21 cellular contexts compared by ENCODE assay signal in the genomic region with DNA sequence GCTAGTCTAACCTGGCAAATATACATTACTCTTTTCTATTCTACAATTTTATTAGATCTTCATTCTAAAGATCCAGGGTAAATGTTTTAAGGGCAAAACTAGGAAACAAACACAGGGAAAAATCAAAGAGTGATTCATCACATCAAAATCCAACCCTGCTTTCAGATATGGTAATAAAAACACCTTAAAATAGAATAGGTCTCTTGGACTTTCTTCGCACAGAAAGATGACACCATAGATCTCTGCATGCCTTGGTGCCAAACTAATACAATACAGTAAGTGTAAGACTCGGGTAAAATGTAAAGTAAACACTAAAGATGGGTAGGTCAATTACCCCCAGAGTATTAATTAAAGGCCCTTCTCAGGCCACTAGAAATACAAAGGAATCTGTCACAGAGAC. TPM values are rescaled to one million over a fixed set of nuclear protein-coding genes. Genes with fewer than 3 reads are reported as not detected.
DNase-seq lines count a peak whose midpoint lies in the region; TF ChIP-seq lines count a peak whose summit lies in the region.
"Had no signal": no experiment of that assay in that cellular context is flagged by ENCODE, and none has a peak within 500 bp of the region (broad histone marks: within the 10 kb centered on the region; RNA-seq: fewer than 3 reads in every experiment).

No MANE protein-coding gene starts in this region.

- no peak overlapping the region for H3K9ac ChIP-seq in H9 (ENCODE audit: extremely low read depth, insufficient read length, low read length)
- H3K9ac ChIP-seq: BLaER1 treated with 17β-estradiol and CSF1 and Interleukin-3, amounts not matched to agents 10 nM and 100 nM had no signal

- no peak overlapping the region for H3K56ac ChIP-seq in H9 (ENCODE audit: insufficient read length, low read depth, low read length)

- no peak overlapping the region for H4K5ac ChIP-seq in H9 (ENCODE audit: insufficient read length, low read depth, low read length)

- no peak overlapping the region for H2BK15ac ChIP-seq in H9 (ENCODE audit: low read depth, low read length)

- peaks cover 16% of the 10 kb centered on the region; the same call in 1 of the 2 replicates for H3K4me1 ChIP-seq in H9 (ENCODE audit: insufficient read depth, low read length)
- H3K4me1 ChIP-seq: BLaER1 treated with 17β-estradiol and CSF1 and Interleukin-3, amounts not matched to agents 10 nM and 100 nM had no signal

- H4K91ac ChIP-seq in H9 (ENCODE audit: insufficient read length, low read depth, low read length), result no peak overlapping the region

- WGBS in H9 (ENCODE audit: extremely low coverage, insufficient read length, low lambda C conversion rate), result no CpG with 5 or more reads among the region's 2 CpGs

- H3K4me3 Mint-ChIP-seq in H9, result no peak overlapping the region
- H3K4me3 Mint-ChIP-seq: CD8-positive, alpha-beta T cell had no signal

- H3K9me3 Mint-ChIP-seq in H9, result no peaks in the 10 kb centered on the region
- H3K9me3 Mint-ChIP-seq: CD8-positive, alpha-beta T cell had no signal

- H3K36me3 ChIP-seq in MG63, result peaks cover 12% of the 10 kb centered on the region
- H3K36me3 ChIP-seq: BLaER1 treated with 17β-estradiol and CSF1 and Interleukin-3, amounts not matched to agents 10 nM and 100 nM had no signal

- DNase-seq in EH (ENCODE audit: low read depth) (peak; percentile 38), H9 (no peak), T1000 (lab: John Stamatoyannopoulos, UW) (peak; percentile 3), kidney tubule cell (ENCODE audit: low spot score) (peak; percentile 31), NCI-H446 (lab: John Stamatoyannopoulos, UW) (no peak), posterior cingulate gyrus (no peak), MG63 (no peak)
- no peak for DNase-seq in activated naive CD4-positive, alpha-beta T cell treated with anti-CD3 and anti-CD28 coated beads, Interleukin-2, amount 50 U/mL, for 16 hours
- DNase-seq: Calu3; CD8-positive, alpha-beta T cell; EL; GOT3; KBM-7; NCI-H1417; NCI-H1930; NCI-H345; NCI-H526 treated with DMSO at 0.1 percent for 48 hours; OCI-M1; SIG-M5 had no signal

- H3K23ac ChIP-seq in H9 (ENCODE audit: insufficient read length, low read depth, low read length), result no peak overlapping the region

- H3K4ac ChIP-seq in H9 (ENCODE audit: low read depth, low read length), result no peak overlapping the region

- no peak overlapping the region for H2BK5ac ChIP-seq in H9 (ENCODE audit: insufficient read length, low read length)

- H3K4me3 ChIP-seq in MG63, result no peak overlapping the region
- H3K4me3 ChIP-seq: BLaER1 treated with 17β-estradiol and CSF1 and Interleukin-3, amounts not matched to agents 10 nM and 100 nM; GM12878 had no signal

- no peak overlapping the region for H2BK12ac ChIP-seq in H9 (ENCODE audit: insufficient read length, low read depth, low read length)

- no peak overlapping the region for H3T11ph ChIP-seq in H9 (ENCODE audit: low read length)

- peaks cover 2 to 8% (median 4%) of the 10 kb centered on the region in 3 experiments; a peak in 6 of 7 replicates for H3K36me3 Mint-ChIP-seq in H9 (ENCODE audit: insufficient read depth in 1 of 3, low read depth in 3 of 3)
- H3K36me3 Mint-ChIP-seq: CD8-positive, alpha-beta T cell had no signal

- no peak overlapping the region for H3K27ac ChIP-seq in H9 (ENCODE audit: insufficient read length, low read depth, low read length)
- H3K27ac ChIP-seq: BLaER1 treated with 17β-estradiol and CSF1 and Interleukin-3, amounts not matched to agents 10 nM and 100 nM had no signal

- intact Hi-C loops in posterior cingulate gyrus (cut with DNase I), result no loop called here

- H3K4me2 ChIP-seq in H9 (ENCODE audit: insufficient read depth, insufficient read length, low read length), result no peak overlapping the region
- H3K4me2 ChIP-seq: BLaER1 treated with 17β-estradiol and CSF1 and Interleukin-3, amounts not matched to agents 10 nM and 100 nM had no signal

- H2AK5ac ChIP-seq in H9 (ENCODE audit: insufficient read length, low read length), result no peak overlapping the region

- H3K27ac Mint-ChIP-seq in H9, result peak overlapping the region in 2 of 3 experiments; percentile 38 to 48; a peak in 3 of 7 replicates
- H3K27ac Mint-ChIP-seq: CD8-positive, alpha-beta T cell had no signal

- no peak overlapping the region for H3K14ac ChIP-seq in H9 (ENCODE audit: insufficient read depth, low read length)

- TF ChIP-seq CTCF in H9 (conservative IDR thresholded peaks at IDR 0.05), result no peak

- H3K27me3 ChIP-seq in H9 (ENCODE audit: insufficient read depth, low read length) (no peaks in the 10 kb centered on the region), MG63 (no peaks in the 10 kb centered on the region)
- H3K27me3 ChIP-seq: BLaER1 treated with 17β-estradiol and CSF1 and Interleukin-3, amounts not matched to agents 10 nM and 100 nM had no signal

- no peak overlapping the region for H4K8ac ChIP-seq in H9 (replicated peaks; ENCODE audit: insufficient read length, low read depth, low read length)

- no peak overlapping the region for H3K18ac ChIP-seq in H9 (ENCODE audit: insufficient read length, low read depth, low read length)

- H3K79me1 ChIP-seq in H9 (ENCODE audit: insufficient read depth, low read depth, low read length, poor library complexity, severe bottlenecking), result peaks cover 3% of the 10 kb centered on the region

- no peaks in the 10 kb centered on the region for H3K23me2 ChIP-seq in H9 (ENCODE audit: insufficient read length, low read depth, low read length, poor library complexity, severe bottlenecking)

- H3K4me1 Mint-ChIP-seq in H9, result peaks cover 33 to 34% of the 10 kb centered on the region in 2 experiments

- no peaks in the 10 kb centered on the region for H3K9me3 ChIP-seq in H9 (ENCODE audit: control insufficient read depth, low read depth, low read length)
- H3K9me3 ChIP-seq in MG63, result no peaks in the 10 kb centered on the region
- H3K9me3 ChIP-seq: BLaER1 treated with 17β-estradiol and CSF1 and Interleukin-3, amounts not matched to agents 10 nM and 100 nM had no signal

- H3K27me3 Mint-ChIP-seq in H9 (ENCODE audit: low read depth), result no peaks in the 10 kb centered on the region

- no peak overlapping the region for H2BK120ac ChIP-seq in H9 (ENCODE audit: low read depth, low read length, poor library complexity, severe bottlenecking)

- H3K79me2 ChIP-seq in H9 (ENCODE audit: insufficient read depth, low read length), result peaks cover under 1% of the 10 kb centered on the region; the same call in 1 of the 2 replicates

- H4K20me1 ChIP-seq in H9 (ENCODE audit: control insufficient read depth, insufficient read depth, insufficient read length), result no peaks in the 10 kb centered on the region
- H4K20me1 ChIP-seq: BLaER1 treated with 17β-estradiol and CSF1 and Interleukin-3, amounts not matched to agents 10 nM and 100 nM had no signal

- H2BK20ac ChIP-seq in H9 (ENCODE audit: low read depth, low read length, poor library complexity, severe bottlenecking), result no peak overlapping the region

- H2AFZ ChIP-seq in H9 (ENCODE audit: low read length), result no peak overlapping the region

RNA-seq across cellular contexts. Expression of a gene that starts 34.2 kb away (rescaled TPM):
- total RNA-seq in H9 (2021), result 22.5 and 25.8 TPM in 2 replicates
- 8.1 and 18.7 TPM in 2 replicates for total RNA-seq in MG63 (2014; rRNA removed; shearing (Covaris generic); ENCODE audit: low replicate concordance)
- total RNA-seq: Calu3; CD8-positive, alpha-beta T cell had no signal

Comparison
In these comparisons a context has a peak if more than half of its experiments do, and no peak if none do; other contexts are left out.
1. DNase-seq: peak in EH (single experiment), T1000 (single experiment) and kidney tubule cell (single experiment); none in H9 (single experiment), activated naive CD4-positive, alpha-beta T cell treated with anti-CD3 and anti-CD28 coated beads, Interleukin-2, amount 50 U/mL, for 16 hours (single experiment), NCI-H446 (0 of 2), posterior cingulate gyrus (0 of 10) and MG63 (single experiment).